11 cellular contexts compared by ENCODE assay signal in genomic region chr16:86834451-86835035, GRCh38.
A peak's percentile ranks its signal among the peaks of the same experiment; 100 is the strongest.
DNase-seq lines count a peak whose midpoint lies in the region; ATAC-seq, FAIRE-seq and TF ChIP-seq lines count a peak whose summit lies in the region.
"Had no signal": no experiment of that assay in that cellular context is flagged by ENCODE, and none has a peak within 500 bp of the region (broad histone marks: within the 10 kb centered on the region; RNA-seq: fewer than 3 reads in every experiment).

No MANE protein-coding gene starts in this region.

- H3K4me2 ChIP-seq in IMR-90 (ENCODE audit: low read depth, low read length): no peak overlapping the region

- H2AFZ ChIP-seq in IMR-90 (replicated peaks; ENCODE audit: low read length, poor library complexity): peak overlapping the region; percentile 85

- no peak overlapping the region for H2BK5ac ChIP-seq in IMR-90 (ENCODE audit: low read depth, low read length, poor library complexity, severe bottlenecking)

- H3K36me3 ChIP-seq in IMR-90 (ENCODE audit: control insufficient read depth, insufficient read depth, low read length) (no peaks in the 10 kb centered on the region), brain microvascular endothelial cell (replicated peaks) (no peaks in the 10 kb centered on the region), transverse colon (no peaks in the 10 kb centered on the region)

- H2AK5ac ChIP-seq in IMR-90 (ENCODE audit: low read depth, low read length): peak overlapping the region; percentile 63

- BruUV-seq in IMR-90 (replicated peaks; lab: Mats Ljungman, UMichigan): no TSS peak

- no peak overlapping the region for H3K9ac ChIP-seq in IMR-90 (ENCODE audit: low read depth, low read length)

- peak overlapping the region; percentile 82 for H2BK120ac ChIP-seq in IMR-90 (ENCODE audit: low read depth, low read length)

- no peak overlapping the region for H3K4me3 ChIP-seq in IMR-90 (ENCODE audit: insufficient read depth, low read depth, low read length)
- H3K4me3 ChIP-seq in brain microvascular endothelial cell (ENCODE audit: low read depth, low read length): no peak overlapping the region
- no peak overlapping the region for H3K4me3 ChIP-seq in transverse colon
- H3K4me3 ChIP-seq: dorsolateral prefrontal cortex had no signal

- H3K4me1 ChIP-seq in IMR-90 (ENCODE audit: control insufficient read depth, insufficient read depth, low read length): peaks cover 12% of the 10 kb centered on the region
- H3K4me1 ChIP-seq in transverse colon: peaks cover 0 to 4% (median 0%) of the 10 kb centered on the region in 4 donors
- H3K4me1 ChIP-seq: Caco-2 had no signal

- ATAC-seq in IMR-90 (ENCODE audit: low read depth): peak; percentile 87
- ATAC-seq in left lobe of liver: peak; percentile 13
- ATAC-seq in HG03354 (IDR thresholded peaks at IDR 0.05; ENCODE audit: poor library complexity, severe bottlenecking, unreplicated experiment): no peak
- ATAC-seq: activated T-cell treated with anti-CD3 and anti-CD28 coated beads, Interleukin-2, amount 50 U/mL, for 4 hours had no signal

- intact Hi-C loops in IMR-90 (cut with micrococcal nuclease): loop anchor here (5.0 kb wide), 1 partner anchor 257 kb away; the partner anchor contains the start of gene FOXL1
- intact Hi-C loops in transverse colon (cut with DNase I; ENCODE audit: low total_unique reads): loop anchor here (10.0 kb wide), 1 partner anchor 50 kb away; no protein-coding TSS in a partner anchor

- no peaks in the 10 kb centered on the region for H3K79me1 ChIP-seq in IMR-90 (ENCODE audit: low read depth in 1 of 2, low read length in 2 of 2)

- TF ChIP-seq POLR2A in IMR-90 (IDR thresholded peaks at IDR 0.05; ENCODE audit: low read depth, low read length) (no peak), transverse colon (IDR thresholded peaks at IDR 0.05) (no peak)

- no peaks in the 10 kb centered on the region; the same call in 1 of the 2 replicates for H3K9me1 ChIP-seq in IMR-90 (ENCODE audit: insufficient read depth, low read length)

- no peak overlapping the region for H3K14ac ChIP-seq in IMR-90 (replicated peaks; ENCODE audit: low read depth, low read length)

- peak overlapping the region; percentile 79; the same call in 1 of the 2 replicates for H2BK20ac ChIP-seq in IMR-90 (ENCODE audit: low read depth, low read length)

- no peak for TF ChIP-seq EP300 in transverse colon (IDR thresholded peaks at IDR 0.05; ENCODE audit: low read depth)

- H3K9me3 ChIP-seq in IMR-90 (ENCODE audit: control insufficient read depth, insufficient read depth, low read length) (peaks cover 2% of the 10 kb centered on the region; the same call in 1 of the 2 replicates), transverse colon (no peaks in the 10 kb centered on the region)
- H3K9me3 ChIP-seq: Caco-2 had no signal

- CTCF ChIA-PET in IMR-90 (lab: Yijun Ruan, JAX): interaction anchor here (0.6 to 1.3 kb wide), 3 partner anchors 252 to 271 kb away, joined by 3 to 5 read pairs (median 4); no protein-coding TSS in a partner anchor

- no peaks in the 10 kb centered on the region for H4K20me1 ChIP-seq in IMR-90 (ENCODE audit: insufficient read depth, low read length)

- dilution Hi-C loops in IMR-90 (cut with HindIII; ENCODE audit: low sequenced_read_pairs, unreplicated experiment): no loop called here

- no peak overlapping the region for H3K56ac ChIP-seq in IMR-90 (ENCODE audit: extremely low read depth, insufficient read depth, low read length)

- no peak overlapping the region for H3K23ac ChIP-seq in IMR-90 (ENCODE audit: low read depth, low read length)

- H3K27me3 ChIP-seq in IMR-90 (ENCODE audit: control insufficient read depth, insufficient read depth, low read length) (peaks cover 6% of the 10 kb centered on the region), brain microvascular endothelial cell (replicated peaks) (no peaks in the 10 kb centered on the region), transverse colon (peaks cover 4% of the 10 kb centered on the region)

- H4K5ac ChIP-seq in IMR-90 (ENCODE audit: low read depth, low read length): no peak overlapping the region

- H4K91ac ChIP-seq in IMR-90 (ENCODE audit: insufficient read depth, low read depth, low read length): no peak overlapping the region; the same call in 1 of the 2 replicates

- no peak overlapping the region for H3K18ac ChIP-seq in IMR-90 (ENCODE audit: low read depth, low read length)

- H3K4ac ChIP-seq in IMR-90 (ENCODE audit: low read depth, low read length): peak overlapping the region; percentile 47

- H2AK9ac ChIP-seq in IMR-90 (replicated peaks; ENCODE audit: low read depth, low read length, poor library complexity): peak overlapping the region; percentile 84

- WGBS in IMR-90 (ENCODE audit: extremely low coverage in 2 of 2, insufficient read length in 1 of 2), 2 experiments: 66% methylated on average over 20 of the region's 22 CpGs; no CpG with 5 or more reads in 1 of the 2 experiments
- WGBS in transverse colon (ENCODE audit: low coverage in 1 of 2), 2 donors: 67% methylated on average over 22 of the region's 22 CpGs; no CpG with 5 or more reads in 1 of the 2 donors

- no peak overlapping the region for H3K27ac ChIP-seq in IMR-90 (ENCODE audit: insufficient read depth, low read length)
- H3K27ac ChIP-seq in brain microvascular endothelial cell: no peak overlapping the region
- no peak overlapping the region for H3K27ac ChIP-seq in transverse colon
- H3K27ac ChIP-seq: dorsolateral prefrontal cortex had no signal

- H2BK15ac ChIP-seq in IMR-90 (ENCODE audit: low read depth, low read length): peak overlapping the region; percentile 8; the same call in 1 of the 3 replicates

- peak; percentile 20 for DNase-seq in AG20443 (ENCODE audit: low spot score)
- peak; percentile 88 for DNase-seq in IMR-90
- peak; percentile 58 for DNase-seq in brain microvascular endothelial cell
- DNase-seq in left lobe of liver (ENCODE audit: low spot score): no peak
- no peak for DNase-seq in frontal cortex (ENCODE audit: low spot score in 2 of 2)
- DNase-seq in activated CD4-positive, CD25-positive, alpha-beta regulatory T cell treated with anti-CD3 and anti-CD28 coated beads, Interleukin-2, amount 50 U/mL, for 72 hours: no peak
- DNase-seq in transverse colon: no peak
- DNase-seq: activated T-cell treated with anti-CD3 and anti-CD28 coated beads, Interleukin-2, amount 50 U/mL, for 4 hours had no signal

- TF ChIP-seq RAD21 in IMR-90 (IDR thresholded peaks at IDR 0.05; ENCODE audit: low read length): peak; percentile 56

- FAIRE-seq in frontal cortex (lab: Jason Lieb, UNC): no peak

- TF ChIP-seq CTCF in IMR-90 (conservative IDR thresholded peaks at IDR 0.05; ENCODE audit: low read depth, low read length) (peak; percentile 57), brain microvascular endothelial cell (IDR thresholded peaks at IDR 0.05; ENCODE audit: low read depth, low read length, missing control alignments) (peak; percentile 62), transverse colon (IDR thresholded peaks at IDR 0.05) (no peak)

- peak overlapping the region in 1 of 2 experiments; percentile 53; a peak in 1 of 4 replicates for H4K8ac ChIP-seq in IMR-90 (ENCODE audit: low read depth in 2 of 2, low read length in 2 of 2)

- POLR2A ChIA-PET in IMR-90 (lab: Charles Lee; ENCODE audit: unreplicated experiment): no interaction called here

- in situ Hi-C loops in IMR-90 (cut with MboI; ENCODE audit: low sequenced_read_pairs) (no loop called here), brain microvascular endothelial cell (cut with HindIII; ENCODE audit: low pct_ligation_motif_present, low sequenced_read_pairs) (no loop called here), transverse colon (cut with MboI; ENCODE audit: low pct_ligation_motif_present in 1 of 4, low pct_unique_long_range_greater_than_20kb in 1 of 4, low sequenced_read_pairs in 3 of 4) (no loop called here)

TF ChIP-seq in IMR-90, 13 proteins besides CTCF, POLR2A, EP300 and RAD21:
- no peak for TF ChIP-seq CEBPB (IDR thresholded peaks at IDR 0.05; ENCODE audit: low read depth, low read length)
- TF ChIP-seq USF2 (IDR thresholded peaks at IDR 0.05; ENCODE audit: low read depth, low read length): peak; percentile 5; the same call in 1 of the 2 replicates
- TF ChIP-seq MXI1 (IDR thresholded peaks at IDR 0.05; ENCODE audit: borderline replicate concordance, low read depth, low read length): no peak
- TF ChIP-seq MAFK (IDR thresholded peaks at IDR 0.05; ENCODE audit: low read depth, low read length): no peak
- no peak for TF ChIP-seq BHLHE40 (IDR thresholded peaks at IDR 0.05; ENCODE audit: low read depth, low read length)
- TF ChIP-seq CHD1 (IDR thresholded peaks at IDR 0.05; ENCODE audit: low read depth, low read length): no peak
- TF ChIP-seq MAZ (IDR thresholded peaks at IDR 0.05; ENCODE audit: borderline replicate concordance, low read depth, low read length): peak; percentile 15; the same call in 1 of the 2 replicates
- TF ChIP-seq NFE2L2 (IDR thresholded peaks at IDR 0.05; ENCODE audit: low read depth, low read length): no peak
- no peak for TF ChIP-seq RFX5 (IDR thresholded peaks at IDR 0.05; ENCODE audit: low read depth, low read length)
- peak; percentile 47 for TF ChIP-seq SMC3 (IDR thresholded peaks at IDR 0.05; ENCODE audit: low read depth, low read length)
- peak; percentile 13; the same call in 1 of the 2 replicates for TF ChIP-seq FOS (IDR thresholded peaks at IDR 0.05; ENCODE audit: low read depth, low read length)
- TF ChIP-seq RCOR1 (IDR thresholded peaks at IDR 0.05; ENCODE audit: insufficient replicate concordance, low read length): no peak
- no peak for TF ChIP-seq ELK1 (IDR thresholded peaks at IDR 0.05; ENCODE audit: borderline replicate concordance, low read depth, low read length)

Comparison
In these comparisons a context has a peak if more than half of its experiments do, and no peak if none do; other contexts are left out.
1. DNase-seq: peak in AG20443 (single experiment), IMR-90 (single experiment) and brain microvascular endothelial cell (single experiment); none in left lobe of liver (single experiment), frontal cortex (0 of 2), activated CD4-positive, CD25-positive, alpha-beta regulatory T cell treated with anti-CD3 and anti-CD28 coated beads, Interleukin-2, amount 50 U/mL, for 72 hours (single experiment) and transverse colon (single experiment).
2. CTCF ChIP-seq: peak in IMR-90 (single experiment) and brain microvascular endothelial cell (single experiment); none in transverse colon (0 of 5).